Comparison of ENCODE assay signal across 8 cellular contexts in genomic region chr6:52363222-52363867, GRCh38. TPM values are rescaled to one million over a fixed set of nuclear protein-coding genes. Genes with fewer than 3 reads are reported as not detected.
DNase-seq lines count a peak whose midpoint lies in the region; TF ChIP-seq lines count a peak whose summit lies in the region.

No MANE protein-coding gene starts in this region.

- H3K4me2 ChIP-seq in fibroblast of lung (ENCODE audit: extremely low read depth, insufficient read depth, low read length) (peak overlapping the region; percentile 86), trophoblast cell (ENCODE audit: low read length) (peak overlapping the region; percentile 93)

- peak overlapping the region; percentile 100 for H3K14ac ChIP-seq in trophoblast cell (ENCODE audit: low read length)

- peak overlapping the region; percentile 100 for H2BK5ac ChIP-seq in trophoblast cell (ENCODE audit: low read depth, low read length, poor library complexity)

- no peak overlapping the region for H2BK12ac ChIP-seq in trophoblast cell (ENCODE audit: low read length)

- H3K36me3 ChIP-seq in Peyer's patch (peaks cover 0 to 21% (median 0%) of the 10 kb centered on the region in 3 donors), fibroblast of lung (ENCODE audit: control insufficient read depth, insufficient read depth, low read length) (no peaks in the 10 kb centered on the region), trophoblast cell (ENCODE audit: control insufficient read depth in 1 of 2, insufficient read depth in 2 of 2, low read length in 2 of 2) (peaks cover 10 to 15% of the 10 kb centered on the region in 2 experiments)

- TF ChIP-seq POLR2A in Peyer's patch (IDR thresholded peaks at IDR 0.05): peak in 1 of 2 donors; percentile 35

- no peak overlapping the region for H3K9ac ChIP-seq in fibroblast of lung (ENCODE audit: insufficient read depth, low read length)
- H3K9ac ChIP-seq in trophoblast cell (ENCODE audit: low read length): peak overlapping the region; percentile 95

- H3K4ac ChIP-seq in trophoblast cell (ENCODE audit: low read depth, low read length): peak overlapping the region; percentile 57

- H3K9me3 ChIP-seq in Peyer's patch: no peaks in the 10 kb centered on the region
- no peaks in the 10 kb centered on the region for H3K9me3 ChIP-seq in fibroblast of lung (ENCODE audit: control insufficient read depth, insufficient read depth, low read depth, low read length)
- H3K9me3 ChIP-seq in trophoblast cell (ENCODE audit: insufficient read depth, low read depth, low read length): no peaks in the 10 kb centered on the region

- H4K12ac ChIP-seq in trophoblast cell (ENCODE audit: low read depth, low read length): no peak overlapping the region

- H3K23ac ChIP-seq in trophoblast cell (ENCODE audit: low read length): no peak overlapping the region

- peak overlapping the region; percentile 97 for H3K18ac ChIP-seq in trophoblast cell (ENCODE audit: low read length)

- peaks cover 28% of the 10 kb centered on the region for H3K79me1 ChIP-seq in trophoblast cell (ENCODE audit: low read length)

- no CpG with 5 or more reads among the region's 9 CpGs for WGBS in trophoblast cell (ENCODE audit: extremely low coverage, insufficient coverage, insufficient read length)

- DNase-seq in EL (peak; percentile 29), Peyer's patch (peak in 1 of 3 donors; percentile 79), fibroblast of lung (ENCODE audit: low read depth in 2 of 2) (no peak), trophoblast cell (peak in 1 of 2 donors; percentile 56), GM20000 (ENCODE audit: low spot score) (no peak), H4 (ENCODE audit: low spot score) (no peak)
- no peak for DNase-seq in stimulated activated naive CD4-positive, alpha-beta T cell treated with Interleukin-2 at 50 U/mL for 16 hours (lab: John Stamatoyannopoulos, UW)
- no peak for DNase-seq in activated CD4-positive, alpha-beta T cell treated with anti-CD3 and anti-CD28 coated beads, Interleukin-2, amount 50 U/mL, for 48 hours

- no peak overlapping the region for H2AK5ac ChIP-seq in trophoblast cell (ENCODE audit: low read length)

- peak overlapping the region; percentile 78 to 92 (median 88) for H3K4me3 ChIP-seq in Peyer's patch
- H3K4me3 ChIP-seq in fibroblast of lung (replicated peaks in 1 of 4; ENCODE audit: control extremely low read depth in 1 of 4, insufficient read depth in 1 of 4, low read depth in 3 of 4, low read length in 4 of 4): peak overlapping the region; percentile 70 to 84 (median 82)
- peak overlapping the region; percentile 76 for H3K4me3 ChIP-seq in trophoblast cell (ENCODE audit: low read depth, low read length)

- peaks cover 0 to 28% (median 2%) of the 10 kb centered on the region in 4 donors for H3K4me1 ChIP-seq in Peyer's patch
- peaks cover 3% of the 10 kb centered on the region for H3K4me1 ChIP-seq in fibroblast of lung (ENCODE audit: control insufficient read depth, extremely low read depth, insufficient read depth, low read length)
- H3K4me1 ChIP-seq in trophoblast cell (ENCODE audit: control insufficient read depth in 1 of 2, insufficient read depth in 2 of 2, low read length in 2 of 2): peaks cover 14 to 16% of the 10 kb centered on the region in 2 experiments

- H3K27ac ChIP-seq in Peyer's patch (peak overlapping the region; percentile 90 to 95 (median 92)), fibroblast of lung (ENCODE audit: insufficient read depth, low read length) (no peak overlapping the region), trophoblast cell (ENCODE audit: low read depth, low read length) (peak overlapping the region; percentile 98)

- H4K20me1 ChIP-seq in fibroblast of lung (ENCODE audit: control insufficient read depth, extremely low read depth, insufficient read depth, low read length): no peaks in the 10 kb centered on the region

- H4K8ac ChIP-seq in trophoblast cell (ENCODE audit: low read depth, low read length): peak overlapping the region; percentile 87

- H4K91ac ChIP-seq in trophoblast cell (ENCODE audit: low read depth, low read length): peak overlapping the region; percentile 99

- TF ChIP-seq CTCF in Peyer's patch (IDR thresholded peaks at IDR 0.05) (no peak), fibroblast of lung (conservative IDR thresholded peaks at IDR 0.05 in 1 of 2, IDR thresholded peaks at IDR 0.05 in 1 of 2; ENCODE audit: low read depth in 1 of 2, low read length in 2 of 2) (no peak), GM20000 (IDR thresholded peaks at IDR 0.05; ENCODE audit: extremely low read depth, missing control alignments) (no peak)

- H3K79me2 ChIP-seq in fibroblast of lung (ENCODE audit: control insufficient read depth, insufficient read depth, low read length) (no peaks in the 10 kb centered on the region), trophoblast cell (ENCODE audit: control insufficient read depth, insufficient read depth, low read length, poor library complexity) (peaks cover 21% of the 10 kb centered on the region)

- H2BK120ac ChIP-seq in trophoblast cell (ENCODE audit: insufficient read depth, low read length, poor library complexity): peak overlapping the region; percentile 98

- no peaks in the 10 kb centered on the region for H3K27me3 ChIP-seq in Peyer's patch
- no peaks in the 10 kb centered on the region for H3K27me3 ChIP-seq in fibroblast of lung (ENCODE audit: control insufficient read depth, insufficient read depth, low read length)
- H3K27me3 ChIP-seq in trophoblast cell (ENCODE audit: insufficient read depth, low read length): no peaks in the 10 kb centered on the region

- H2AFZ ChIP-seq in fibroblast of lung (ENCODE audit: low read length) (peak overlapping the region; percentile 79), trophoblast cell (ENCODE audit: insufficient read depth, low read length, poor library complexity) (peak overlapping the region; percentile 37)

RNA-seq across cellular contexts. Expression of gene PAQR8, which starts 1.4 kb away (rescaled TPM):
- 100 to 1,000 TPM in 3 of 4 donors, 1 to 10 TPM in 1; 9.1 to 300 (median 210) TPM for total RNA-seq in Peyer's patch
- 5.1 and 6.1 TPM in 2 replicates for total RNA-seq in fibroblast of lung
- polyA plus RNA-seq in fibroblast of lung: 2.6 and 4.3 TPM in 2 replicates
- polyA plus RNA-seq in fibroblast of lung (2012): 2.3 and 3.5 TPM in 2 replicates
- 3.9 and 11.8 TPM in 2 replicates for polyA minus RNA-seq in fibroblast of lung (ENCODE audit: low replicate concordance)
- 141 and 153 TPM in 2 replicates for polyA plus RNA-seq in trophoblast cell (2013)
- total RNA-seq in H4 (2014; rRNA removed; shearing (Covaris generic)): 3.8 and 4.5 TPM in 2 replicates

RNA-seq across cellular contexts. Expression of gene EFHC1, which starts 56.8 kb away (rescaled TPM):
- total RNA-seq in Peyer's patch (10 to 100 TPM; 20.0 to 40.4 (median 22.7) TPM), fibroblast of lung (22.9 and 29.4 TPM in 2 replicates)
- 29.9 and 32.9 TPM in 2 replicates for polyA plus RNA-seq in fibroblast of lung
- polyA plus RNA-seq in fibroblast of lung (2012): 24.0 and 24.3 TPM in 2 replicates
- 8.6 and 11.3 TPM in 2 replicates for polyA minus RNA-seq in fibroblast of lung (ENCODE audit: low replicate concordance)
- 6.3 and 7.2 TPM in 2 replicates for polyA plus RNA-seq in trophoblast cell (2013)
- total RNA-seq in H4 (2014; rRNA removed; shearing (Covaris generic)): 24.7 and 35.9 TPM in 2 replicates
